1 cellular context compared by ENCODE assay signal in the genomic region with DNA sequence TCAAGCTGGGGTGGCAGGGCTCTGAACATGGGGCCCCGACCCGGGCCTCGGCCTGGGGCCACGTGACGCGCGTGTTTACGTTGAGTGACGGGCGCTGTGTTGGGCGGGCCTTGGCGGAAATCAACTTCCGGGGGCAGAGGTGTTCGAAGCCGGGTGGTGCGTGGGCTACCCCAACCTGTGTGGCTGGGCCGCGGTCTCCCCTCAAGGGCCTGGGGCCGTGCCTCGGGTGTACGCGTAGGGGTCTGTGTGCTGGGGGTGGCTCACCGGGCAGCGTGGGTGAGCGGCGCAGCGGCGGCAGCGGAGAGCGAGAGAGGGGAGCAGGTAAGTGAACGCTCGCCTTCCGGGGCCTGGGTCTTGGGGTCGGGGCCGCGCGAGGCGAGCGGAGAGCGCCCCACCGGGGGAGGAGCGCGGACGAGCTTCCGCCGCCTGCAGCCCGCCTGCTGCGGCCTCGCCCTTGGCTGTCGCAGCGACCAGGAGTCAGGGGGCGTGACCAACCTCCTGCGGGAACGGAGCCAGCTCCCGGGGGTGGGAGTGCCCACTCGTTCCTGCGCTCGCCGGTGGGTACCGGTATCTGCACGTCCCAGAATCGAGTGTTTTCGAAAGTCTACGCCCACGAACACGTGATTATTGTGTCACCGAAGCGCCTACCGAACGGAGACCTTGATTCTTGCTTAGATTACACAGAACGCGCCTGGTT.
A peak's percentile ranks its signal among the peaks of the same experiment; 100 is the strongest.
TF ChIP-seq lines count a peak whose summit lies in the region.

A gene with protein sequence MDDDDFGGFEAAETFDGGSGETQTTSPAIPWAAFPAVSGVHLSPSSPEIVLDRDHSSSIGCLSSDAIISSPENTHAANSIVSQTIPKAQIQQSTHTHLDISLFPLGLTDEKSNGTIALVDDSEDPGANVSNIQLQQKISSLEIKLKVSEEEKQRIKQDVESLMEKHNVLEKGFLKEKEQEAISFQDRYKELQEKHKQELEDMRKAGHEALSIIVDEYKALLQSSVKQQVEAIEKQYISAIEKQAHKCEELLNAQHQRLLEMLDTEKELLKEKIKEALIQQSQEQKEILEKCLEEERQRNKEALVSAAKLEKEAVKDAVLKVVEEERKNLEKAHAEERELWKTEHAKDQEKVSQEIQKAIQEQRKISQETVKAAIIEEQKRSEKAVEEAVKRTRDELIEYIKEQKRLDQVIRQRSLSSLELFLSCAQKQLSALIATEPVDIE (plus strand): TSS at position 136 of the 697 bp plus-strand sequence. CDS start 66,760 bp downstream, outside the sequence.

TF ChIP-seq in WTC11, 78 proteins besides CTCF, POLR2A, EP300 and RAD21 (continued from another document):
- TF ChIP-seq ATF1 (CRISPR knock-in tag; IDR thresholded peaks at IDR 0.05) (no peak), NR2C2 (CRISPR knock-in tag; IDR thresholded peaks at IDR 0.05) (peak; percentile 83), TEAD1 (CRISPR knock-in tag; IDR thresholded peaks at IDR 0.05) (peak; percentile 23; the same call in 1 of the 2 replicates), MYBL2 (CRISPR knock-in tag; IDR thresholded peaks at IDR 0.05) (no peak), EMX1 (CRISPR knock-in tag; IDR thresholded peaks at IDR 0.05) (no peak), ZNF219 (CRISPR knock-in tag; IDR thresholded peaks at IDR 0.05; ENCODE audit: borderline replicate concordance) (no peak; the same call in 1 of the 2 replicates), FOXK1 (CRISPR knock-in tag; IDR thresholded peaks at IDR 0.05) (peak; percentile 100), CREM (CRISPR knock-in tag; IDR thresholded peaks at IDR 0.05) (peak; percentile 66; the same call in 1 of the 2 replicates)
- TF ChIP-seq, protein P1, sequence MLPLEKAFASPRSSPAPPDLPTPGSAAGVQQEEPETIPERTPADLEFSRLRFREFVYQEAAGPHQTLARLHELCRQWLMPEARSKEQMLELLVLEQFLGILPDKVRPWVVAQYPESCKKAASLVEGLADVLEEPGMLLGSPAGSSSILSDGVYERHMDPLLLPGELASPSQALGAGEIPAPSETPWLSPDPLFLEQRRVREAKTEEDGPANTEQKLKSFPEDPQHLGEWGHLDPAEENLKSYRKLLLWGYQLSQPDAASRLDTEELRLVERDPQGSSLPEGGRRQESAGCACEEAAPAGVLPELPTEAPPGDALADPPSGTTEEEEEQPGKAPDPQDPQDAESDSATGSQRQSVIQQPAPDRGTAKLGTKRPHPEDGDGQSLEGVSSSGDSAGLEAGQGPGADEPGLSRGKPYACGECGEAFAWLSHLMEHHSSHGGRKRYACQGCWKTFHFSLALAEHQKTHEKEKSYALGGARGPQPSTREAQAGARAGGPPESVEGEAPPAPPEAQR (CRISPR knock-in tag; IDR thresholded peaks at IDR 0.05): no peak
- TF ChIP-seq, protein P2, sequence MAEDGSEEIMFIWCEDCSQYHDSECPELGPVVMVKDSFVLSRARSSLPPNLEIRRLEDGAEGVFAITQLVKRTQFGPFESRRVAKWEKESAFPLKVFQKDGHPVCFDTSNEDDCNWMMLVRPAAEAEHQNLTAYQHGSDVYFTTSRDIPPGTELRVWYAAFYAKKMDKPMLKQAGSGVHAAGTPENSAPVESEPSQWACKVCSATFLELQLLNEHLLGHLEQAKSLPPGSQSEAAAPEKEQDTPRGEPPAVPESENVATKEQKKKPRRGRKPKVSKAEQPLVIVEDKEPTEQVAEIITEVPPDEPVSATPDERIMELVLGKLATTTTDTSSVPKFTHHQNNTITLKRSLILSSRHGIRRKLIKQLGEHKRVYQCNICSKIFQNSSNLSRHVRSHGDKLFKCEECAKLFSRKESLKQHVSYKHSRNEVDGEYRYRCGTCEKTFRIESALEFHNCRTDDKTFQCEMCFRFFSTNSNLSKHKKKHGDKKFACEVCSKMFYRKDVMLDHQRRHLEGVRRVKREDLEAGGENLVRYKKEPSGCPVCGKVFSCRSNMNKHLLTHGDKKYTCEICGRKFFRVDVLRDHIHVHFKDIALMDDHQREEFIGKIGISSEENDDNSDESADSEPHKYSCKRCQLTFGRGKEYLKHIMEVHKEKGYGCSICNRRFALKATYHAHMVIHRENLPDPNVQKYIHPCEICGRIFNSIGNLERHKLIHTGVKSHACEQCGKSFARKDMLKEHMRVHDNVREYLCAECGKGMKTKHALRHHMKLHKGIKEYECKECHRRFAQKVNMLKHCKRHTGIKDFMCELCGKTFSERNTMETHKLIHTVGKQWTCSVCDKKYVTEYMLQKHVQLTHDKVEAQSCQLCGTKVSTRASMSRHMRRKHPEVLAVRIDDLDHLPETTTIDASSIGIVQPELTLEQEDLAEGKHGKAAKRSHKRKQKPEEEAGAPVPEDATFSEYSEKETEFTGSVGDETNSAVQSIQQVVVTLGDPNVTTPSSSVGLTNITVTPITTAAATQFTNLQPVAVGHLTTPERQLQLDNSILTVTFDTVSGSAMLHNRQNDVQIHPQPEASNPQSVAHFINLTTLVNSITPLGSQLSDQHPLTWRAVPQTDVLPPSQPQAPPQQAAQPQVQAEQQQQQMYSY (CRISPR knock-in tag; IDR thresholded peaks at IDR 0.05): peak; percentile 43; the same call in 1 of the 2 replicates
- TF ChIP-seq, protein P3, sequence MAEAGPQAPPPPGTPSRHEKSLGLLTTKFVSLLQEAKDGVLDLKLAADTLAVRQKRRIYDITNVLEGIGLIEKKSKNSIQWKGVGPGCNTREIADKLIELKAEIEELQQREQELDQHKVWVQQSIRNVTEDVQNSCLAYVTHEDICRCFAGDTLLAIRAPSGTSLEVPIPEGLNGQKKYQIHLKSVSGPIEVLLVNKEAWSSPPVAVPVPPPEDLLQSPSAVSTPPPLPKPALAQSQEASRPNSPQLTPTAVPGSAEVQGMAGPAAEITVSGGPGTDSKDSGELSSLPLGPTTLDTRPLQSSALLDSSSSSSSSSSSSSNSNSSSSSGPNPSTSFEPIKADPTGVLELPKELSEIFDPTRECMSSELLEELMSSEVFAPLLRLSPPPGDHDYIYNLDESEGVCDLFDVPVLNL (CRISPR knock-in tag; IDR thresholded peaks at IDR 0.05; ENCODE audit: borderline replicate concordance, low read depth): no peak
- TF ChIP-seq, protein P4, sequence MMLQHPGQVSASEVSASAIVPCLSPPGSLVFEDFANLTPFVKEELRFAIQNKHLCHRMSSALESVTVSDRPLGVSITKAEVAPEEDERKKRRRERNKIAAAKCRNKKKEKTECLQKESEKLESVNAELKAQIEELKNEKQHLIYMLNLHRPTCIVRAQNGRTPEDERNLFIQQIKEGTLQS (CRISPR knock-in tag; conservative IDR thresholded peaks at IDR 0.05): no peak
- TF ChIP-seq, protein P5, sequence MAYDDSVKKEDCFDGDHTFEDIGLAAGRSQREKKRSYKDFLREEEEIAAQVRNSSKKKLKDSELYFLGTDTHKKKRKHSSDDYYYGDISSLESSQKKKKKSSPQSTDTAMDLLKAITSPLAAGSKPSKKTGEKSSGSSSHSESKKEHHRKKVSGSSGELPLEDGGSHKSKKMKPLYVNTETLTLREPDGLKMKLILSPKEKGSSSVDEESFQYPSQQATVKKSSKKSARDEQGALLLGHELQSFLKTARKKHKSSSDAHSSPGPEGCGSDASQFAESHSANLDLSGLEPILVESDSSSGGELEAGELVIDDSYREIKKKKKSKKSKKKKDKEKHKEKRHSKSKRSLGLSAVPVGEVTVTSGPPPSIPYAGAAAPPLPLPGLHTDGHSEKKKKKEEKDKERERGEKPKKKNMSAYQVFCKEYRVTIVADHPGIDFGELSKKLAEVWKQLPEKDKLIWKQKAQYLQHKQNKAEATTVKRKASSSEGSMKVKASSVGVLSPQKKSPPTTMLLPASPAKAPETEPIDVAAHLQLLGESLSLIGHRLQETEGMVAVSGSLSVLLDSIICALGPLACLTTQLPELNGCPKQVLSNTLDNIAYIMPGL (CRISPR knock-in tag; IDR thresholded peaks at IDR 0.05): peak; percentile 48; the same call in 1 of the 2 replicates
